In genomic region chr11:68839054-68839865, GRCh38 we compare ENCODE assay signal across 1 cellular context.
TF ChIP-seq lines count a peak whose summit lies in the region.

No MANE protein-coding gene starts in this region.

TF ChIP-seq in K562, 482 proteins besides CTCF, POLR2A, EP300 and RAD21 (continued from another document and continues in another):
- TF ChIP-seq, protein P1, sequence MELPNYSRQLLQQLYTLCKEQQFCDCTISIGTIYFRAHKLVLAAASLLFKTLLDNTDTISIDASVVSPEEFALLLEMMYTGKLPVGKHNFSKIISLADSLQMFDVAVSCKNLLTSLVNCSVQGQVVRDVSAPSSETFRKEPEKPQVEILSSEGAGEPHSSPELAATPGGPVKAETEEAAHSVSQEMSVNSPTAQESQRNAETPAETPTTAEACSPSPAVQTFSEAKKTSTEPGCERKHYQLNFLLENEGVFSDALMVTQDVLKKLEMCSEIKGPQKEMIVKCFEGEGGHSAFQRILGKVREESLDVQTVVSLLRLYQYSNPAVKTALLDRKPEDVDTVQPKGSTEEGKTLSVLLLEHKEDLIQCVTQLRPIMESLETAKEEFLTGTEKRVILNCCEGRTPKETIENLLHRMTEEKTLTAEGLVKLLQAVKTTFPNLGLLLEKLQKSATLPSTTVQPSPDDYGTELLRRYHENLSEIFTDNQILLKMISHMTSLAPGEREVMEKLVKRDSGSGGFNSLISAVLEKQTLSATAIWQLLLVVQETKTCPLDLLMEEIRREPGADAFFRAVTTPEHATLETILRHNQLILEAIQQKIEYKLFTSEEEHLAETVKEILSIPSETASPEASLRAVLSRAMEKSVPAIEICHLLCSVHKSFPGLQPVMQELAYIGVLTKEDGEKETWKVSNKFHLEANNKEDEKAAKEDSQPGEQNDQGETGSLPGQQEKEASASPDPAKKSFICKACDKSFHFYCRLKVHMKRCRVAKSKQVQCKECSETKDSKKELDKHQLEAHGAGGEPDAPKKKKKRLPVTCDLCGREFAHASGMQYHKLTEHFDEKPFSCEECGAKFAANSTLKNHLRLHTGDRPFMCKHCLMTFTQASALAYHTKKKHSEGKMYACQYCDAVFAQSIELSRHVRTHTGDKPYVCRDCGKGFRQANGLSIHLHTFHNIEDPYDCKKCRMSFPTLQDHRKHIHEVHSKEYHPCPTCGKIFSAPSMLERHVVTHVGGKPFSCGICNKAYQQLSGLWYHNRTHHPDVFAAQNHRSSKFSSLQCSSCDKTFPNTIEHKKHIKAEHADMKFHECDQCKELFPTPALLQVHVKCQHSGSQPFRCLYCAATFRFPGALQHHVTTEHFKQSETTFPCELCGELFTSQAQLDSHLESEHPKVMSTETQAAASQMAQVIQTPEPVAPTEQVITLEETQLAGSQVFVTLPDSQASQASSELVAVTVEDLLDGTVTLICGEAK (IDR thresholded peaks at IDR 0.05), result 0 out of 2 replicates have a peak, but pooled peaks have one; percentile 14
- TF ChIP-seq, protein P1 (CRISPR knock-in tag; IDR thresholded peaks at IDR 0.05), result no peak
- no peak for TF ChIP-seq DEAF1 (CRISPR knock-in tag; IDR thresholded peaks at IDR 0.05)
- TF ChIP-seq ZBTB9 (CRISPR knock-in tag; IDR thresholded peaks at IDR 0.05), result peak; percentile 16; the same call in 1 of the 2 replicates
- no peak for TF ChIP-seq SMARCB1 (IDR thresholded peaks at IDR 0.05; ENCODE audit: insufficient read length, low read depth)
- TF ChIP-seq ZNF175 (CRISPR knock-in tag; IDR thresholded peaks at IDR 0.05; ENCODE audit: low read depth), result peak; percentile 36; the same call in 1 of the 2 replicates
- TF ChIP-seq TAF1 (IDR thresholded peaks at IDR 0.05; ENCODE audit: control insufficient read depth, extremely low read depth, insufficient read depth, low read length, severe bottlenecking), result peak; percentile 64
- TF ChIP-seq, protein P2, sequence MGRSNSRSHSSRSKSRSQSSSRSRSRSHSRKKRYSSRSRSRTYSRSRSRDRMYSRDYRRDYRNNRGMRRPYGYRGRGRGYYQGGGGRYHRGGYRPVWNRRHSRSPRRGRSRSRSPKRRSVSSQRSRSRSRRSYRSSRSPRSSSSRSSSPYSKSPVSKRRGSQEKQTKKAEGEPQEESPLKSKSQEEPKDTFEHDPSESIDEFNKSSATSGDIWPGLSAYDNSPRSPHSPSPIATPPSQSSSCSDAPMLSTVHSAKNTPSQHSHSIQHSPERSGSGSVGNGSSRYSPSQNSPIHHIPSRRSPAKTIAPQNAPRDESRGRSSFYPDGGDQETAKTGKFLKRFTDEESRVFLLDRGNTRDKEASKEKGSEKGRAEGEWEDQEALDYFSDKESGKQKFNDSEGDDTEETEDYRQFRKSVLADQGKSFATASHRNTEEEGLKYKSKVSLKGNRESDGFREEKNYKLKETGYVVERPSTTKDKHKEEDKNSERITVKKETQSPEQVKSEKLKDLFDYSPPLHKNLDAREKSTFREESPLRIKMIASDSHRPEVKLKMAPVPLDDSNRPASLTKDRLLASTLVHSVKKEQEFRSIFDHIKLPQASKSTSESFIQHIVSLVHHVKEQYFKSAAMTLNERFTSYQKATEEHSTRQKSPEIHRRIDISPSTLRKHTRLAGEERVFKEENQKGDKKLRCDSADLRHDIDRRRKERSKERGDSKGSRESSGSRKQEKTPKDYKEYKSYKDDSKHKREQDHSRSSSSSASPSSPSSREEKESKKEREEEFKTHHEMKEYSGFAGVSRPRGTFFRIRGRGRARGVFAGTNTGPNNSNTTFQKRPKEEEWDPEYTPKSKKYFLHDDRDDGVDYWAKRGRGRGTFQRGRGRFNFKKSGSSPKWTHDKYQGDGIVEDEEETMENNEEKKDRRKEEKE (IDR thresholded peaks at IDR 0.05; ENCODE audit: borderline replicate concordance in 1 of 2, control insufficient read depth in 1 of 2, low read depth in 2 of 2, low read length in 1 of 2), result no peak
- no peak for TF ChIP-seq DNMT1 (IDR thresholded peaks at IDR 0.05)
- TF ChIP-seq POLR2G (IDR thresholded peaks at IDR 0.05; ENCODE audit: low read depth, low read length), result peak; percentile 76
- TF ChIP-seq, protein P3, sequence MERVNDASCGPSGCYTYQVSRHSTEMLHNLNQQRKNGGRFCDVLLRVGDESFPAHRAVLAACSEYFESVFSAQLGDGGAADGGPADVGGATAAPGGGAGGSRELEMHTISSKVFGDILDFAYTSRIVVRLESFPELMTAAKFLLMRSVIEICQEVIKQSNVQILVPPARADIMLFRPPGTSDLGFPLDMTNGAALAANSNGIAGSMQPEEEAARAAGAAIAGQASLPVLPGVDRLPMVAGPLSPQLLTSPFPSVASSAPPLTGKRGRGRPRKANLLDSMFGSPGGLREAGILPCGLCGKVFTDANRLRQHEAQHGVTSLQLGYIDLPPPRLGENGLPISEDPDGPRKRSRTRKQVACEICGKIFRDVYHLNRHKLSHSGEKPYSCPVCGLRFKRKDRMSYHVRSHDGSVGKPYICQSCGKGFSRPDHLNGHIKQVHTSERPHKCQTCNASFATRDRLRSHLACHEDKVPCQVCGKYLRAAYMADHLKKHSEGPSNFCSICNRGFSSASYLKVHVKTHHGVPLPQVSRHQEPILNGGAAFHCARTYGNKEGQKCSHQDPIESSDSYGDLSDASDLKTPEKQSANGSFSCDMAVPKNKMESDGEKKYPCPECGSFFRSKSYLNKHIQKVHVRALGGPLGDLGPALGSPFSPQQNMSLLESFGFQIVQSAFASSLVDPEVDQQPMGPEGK (CRISPR knock-in tag; IDR thresholded peaks at IDR 0.05; ENCODE audit: borderline replicate concordance), result no peak
- TF ChIP-seq BHLHE40 (IDR thresholded peaks at IDR 0.05; ENCODE audit: low read length), result peak; percentile 94
- no peak for TF ChIP-seq XRCC4 (IDR thresholded peaks at IDR 0.05; ENCODE audit: extremely low read depth, insufficient read depth, insufficient read length)
- TF ChIP-seq ESRRB (CRISPR knock-in tag; IDR thresholded peaks at IDR 0.05; ENCODE audit: borderline replicate concordance), result no peak
- TF ChIP-seq, protein P4, sequence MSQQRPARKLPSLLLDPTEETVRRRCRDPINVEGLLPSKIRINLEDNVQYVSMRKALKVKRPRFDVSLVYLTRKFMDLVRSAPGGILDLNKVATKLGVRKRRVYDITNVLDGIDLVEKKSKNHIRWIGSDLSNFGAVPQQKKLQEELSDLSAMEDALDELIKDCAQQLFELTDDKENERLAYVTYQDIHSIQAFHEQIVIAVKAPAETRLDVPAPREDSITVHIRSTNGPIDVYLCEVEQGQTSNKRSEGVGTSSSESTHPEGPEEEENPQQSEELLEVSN (IDR thresholded peaks at IDR 0.05; ENCODE audit: borderline replicate concordance in 1 of 2, extremely low read depth in 1 of 2, insufficient read depth in 1 of 2, insufficient read length in 1 of 2, low read depth in 1 of 2, low read length in 1 of 2, poor library complexity in 1 of 2, severe bottlenecking in 1 of 2), result peak in 1 of 2 experiments; percentile 56
- peak; percentile 69 for TF ChIP-seq MAFG (tag; conservative IDR thresholded peaks at IDR 0.05)
- TF ChIP-seq HEY1 (CRISPR knock-in tag; IDR thresholded peaks at IDR 0.05; ENCODE audit: borderline replicate concordance), result no peak
- TF ChIP-seq CHD4 (IDR thresholded peaks at IDR 0.05; ENCODE audit: insufficient read depth, insufficient replicate concordance, low read depth, low read length, poor library complexity, severe bottlenecking), result no peak
- TF ChIP-seq U2AF2 (optimal IDR thresholded peaks at IDR 0.05; ENCODE audit: low read depth, low read length), result no peak
- TF ChIP-seq, protein P5, sequence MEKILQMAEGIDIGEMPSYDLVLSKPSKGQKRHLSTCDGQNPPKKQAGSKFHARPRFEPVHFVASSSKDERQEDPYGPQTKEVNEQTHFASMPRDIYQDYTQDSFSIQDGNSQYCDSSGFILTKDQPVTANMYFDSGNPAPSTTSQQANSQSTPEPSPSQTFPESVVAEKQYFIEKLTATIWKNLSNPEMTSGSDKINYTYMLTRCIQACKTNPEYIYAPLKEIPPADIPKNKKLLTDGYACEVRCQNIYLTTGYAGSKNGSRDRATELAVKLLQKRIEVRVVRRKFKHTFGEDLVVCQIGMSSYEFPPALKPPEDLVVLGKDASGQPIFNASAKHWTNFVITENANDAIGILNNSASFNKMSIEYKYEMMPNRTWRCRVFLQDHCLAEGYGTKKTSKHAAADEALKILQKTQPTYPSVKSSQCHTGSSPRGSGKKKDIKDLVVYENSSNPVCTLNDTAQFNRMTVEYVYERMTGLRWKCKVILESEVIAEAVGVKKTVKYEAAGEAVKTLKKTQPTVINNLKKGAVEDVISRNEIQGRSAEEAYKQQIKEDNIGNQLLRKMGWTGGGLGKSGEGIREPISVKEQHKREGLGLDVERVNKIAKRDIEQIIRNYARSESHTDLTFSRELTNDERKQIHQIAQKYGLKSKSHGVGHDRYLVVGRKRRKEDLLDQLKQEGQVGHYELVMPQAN (IDR thresholded peaks at IDR 0.05; ENCODE audit: borderline replicate concordance), result peak; percentile 61; the same call in 1 of the 2 replicates
- no peak for TF ChIP-seq ELK3 (CRISPR knock-in tag; IDR thresholded peaks at IDR 0.05)
- TF ChIP-seq CBX1 (IDR thresholded peaks at IDR 0.05; ENCODE audit: low read depth), result peak; percentile 73; the same call in 1 of the 2 replicates
- TF ChIP-seq ZBTB34 (CRISPR knock-in tag; IDR thresholded peaks at IDR 0.05), result no peak
- TF ChIP-seq SMARCA4 (IDR thresholded peaks at IDR 0.05), result no peak
- TF ChIP-seq NELFE (IDR thresholded peaks at IDR 0.05; ENCODE audit: insufficient read depth, insufficient read length), result no peak
- TF ChIP-seq TAF15 (IDR thresholded peaks at IDR 0.05; ENCODE audit: low read depth, low read length), result no peak
- TF ChIP-seq ZNF436 (CRISPR knock-in tag; IDR thresholded peaks at IDR 0.05), result no peak
- TF ChIP-seq PHB (CRISPR knock-in tag; IDR thresholded peaks at IDR 0.05), result no peak
- no peak for TF ChIP-seq SMAD3 (CRISPR knock-in tag; conservative IDR thresholded peaks at IDR 0.05)
- TF ChIP-seq STAT5A (IDR thresholded peaks at IDR 0.05; ENCODE audit: borderline replicate concordance, low read length), result no peak
- no peak for TF ChIP-seq TSC22D4 (tag; IDR thresholded peaks at IDR 0.05)
